Comparison of ENCODE assay signal across 8 cellular contexts in genomic region chr21:36060159-36060921, GRCh38. TPM values are rescaled to one million over a fixed set of nuclear protein-coding genes. Genes with fewer than 3 reads are reported as not detected.
DNase-seq lines count a peak whose midpoint lies in the region; ATAC-seq and TF ChIP-seq lines count a peak whose summit lies in the region.

Gene SETD4, minus strand, starts transcription at chr21:36060526. Its CDS starts 1,638 bp downstream, at chr21:36058888.

- H3K27ac ChIP-seq in WERI-Rb-1 (peak within 1 kb of the TSS; percentile 91), mammary epithelial cell (ENCODE audit: insufficient read depth, low read depth, low read length) (peak within 1 kb of the TSS; percentile 74)

- H3K9me3 ChIP-seq in WERI-Rb-1 (ENCODE audit: severe bottlenecking) (no peaks in the 10 kb centered on the region), mammary epithelial cell (replicated peaks; ENCODE audit: insufficient read depth, low read length) (no peaks in the 10 kb centered on the region)

- H4K20me1 ChIP-seq in mammary epithelial cell (ENCODE audit: insufficient read depth, low read length): no peaks in the 10 kb centered on the region

- H3K27me3 ChIP-seq in WERI-Rb-1 (ENCODE audit: insufficient read depth, low read depth, severe bottlenecking) (no peaks in the 10 kb centered on the region), mammary epithelial cell (ENCODE audit: insufficient read depth, low read length) (no peaks in the 10 kb centered on the region)

- CTCF ChIA-PET in mammary epithelial cell (lab: Charles Lee; ENCODE audit: low non-redundant PET): no interaction called here

- DNase-seq in ACHN (peak; percentile 83), NCI-H2227 (lab: John Stamatoyannopoulos, UW; ENCODE audit: unreplicated experiment) (peak; percentile 98), WERI-Rb-1 (peak; percentile 97), mammary epithelial cell (peak; percentile 94), iPS-NIHi7 (ENCODE audit: extremely low spot score) (peak; percentile 98), smooth muscle cell of the brain vasculature (ENCODE audit: low read depth, low spot score) (peak; percentile 78)

- H3K4me3 ChIP-seq in WERI-Rb-1 (ENCODE audit: low read depth, low read length) (peak within 1 kb of the TSS; percentile 88), mammary epithelial cell (replicated peaks in 1 of 3; ENCODE audit: insufficient read depth in 1 of 3, low read depth in 2 of 3, low read length in 3 of 3) (peak within 1 kb of the TSS; percentile 62 to 95 (median 85))

- WGBS in mammary epithelial cell (ENCODE audit: low coverage, missing lambda C conversion rate): 1% methylated on average over 30 of the region's 57 CpGs

- peak; percentile 86 for ATAC-seq in GM18873 (IDR thresholded peaks at IDR 0.05; ENCODE audit: low FRiP score, unreplicated experiment)
- ATAC-seq in HG03139 (IDR thresholded peaks at IDR 0.05; ENCODE audit: unreplicated experiment): peak; percentile 78

- TSS peak; percentile 93 for BruUV-seq in mammary epithelial cell (replicated peaks; lab: Mats Ljungman, UMichigan)

- dilution Hi-C loops in mammary epithelial cell (cut with HindIII; ENCODE audit: low sequenced_read_pairs): no loop called here

- TF ChIP-seq CTCF in WERI-Rb-1 (IDR thresholded peaks at IDR 0.05; ENCODE audit: low read depth, low read length) (no peak), mammary epithelial cell (conservative IDR thresholded peaks at IDR 0.05 in 1 of 2, IDR thresholded peaks at IDR 0.05 in 1 of 2; ENCODE audit: extremely low read depth in 1 of 2, insufficient read depth in 1 of 2, low read depth in 1 of 2, low read length in 2 of 2) (no peak)

- H3K36me3 ChIP-seq in WERI-Rb-1: peaks cover 37% of the 10 kb centered on the region
- peaks cover 12% of the 10 kb centered on the region for H3K36me3 ChIP-seq in mammary epithelial cell (ENCODE audit: insufficient read depth, low read length)

- peaks cover 11% of the 10 kb centered on the region for H3K4me1 ChIP-seq in mammary epithelial cell (ENCODE audit: insufficient read depth, low read length)

- peak within 1 kb of the TSS; percentile 67 for H3K9ac ChIP-seq in mammary epithelial cell (ENCODE audit: insufficient read depth, low read length)

- peak within 1 kb of the TSS; percentile 90 for H2AFZ ChIP-seq in mammary epithelial cell (ENCODE audit: low read depth, low read length)

- intact Hi-C loops in mammary epithelial cell (cut with micrococcal nuclease): loop anchor here (1.0 to 5.0 kb wide), 2 partner anchors 52 to 1123 kb away; no protein-coding TSS in a partner anchor

- in situ Hi-C loops in ACHN (cut with HindIII; ENCODE audit: low pct_ligation_motif_present, low pct_unique_long_range_greater_than_20kb, low sequenced_read_pairs): no loop called here
- in situ Hi-C loops in mammary epithelial cell (cut with MboI; ENCODE audit: low sequenced_read_pairs in 2 of 2): no loop called here

- H3K79me2 ChIP-seq in mammary epithelial cell (ENCODE audit: insufficient read depth, low read length): peaks cover 29% of the 10 kb centered on the region

- peak within 1 kb of the TSS; percentile 87 for H3K4me2 ChIP-seq in mammary epithelial cell (ENCODE audit: insufficient read depth, low read depth, low read length)

RNA-seq across cellular contexts. Expression of gene SETD4, which starts in this region (rescaled TPM):
- 10 to 100 TPM; 21.3 to 29.5 TPM for total RNA-seq in mammary epithelial cell
- polyA plus RNA-seq in mammary epithelial cell: 9.9 TPM
- 21.0 TPM for polyA minus RNA-seq in mammary epithelial cell

Comparison
In these comparisons a context has a peak if more than half of its experiments do, and no peak if none do; other contexts are left out.
1. Peak in every context shown above with its lines: DNase-seq, ATAC-seq, H3K4me3 ChIP-seq and H3K27ac ChIP-seq.